9 cellular contexts compared by ENCODE assay signal in the genomic region with DNA sequence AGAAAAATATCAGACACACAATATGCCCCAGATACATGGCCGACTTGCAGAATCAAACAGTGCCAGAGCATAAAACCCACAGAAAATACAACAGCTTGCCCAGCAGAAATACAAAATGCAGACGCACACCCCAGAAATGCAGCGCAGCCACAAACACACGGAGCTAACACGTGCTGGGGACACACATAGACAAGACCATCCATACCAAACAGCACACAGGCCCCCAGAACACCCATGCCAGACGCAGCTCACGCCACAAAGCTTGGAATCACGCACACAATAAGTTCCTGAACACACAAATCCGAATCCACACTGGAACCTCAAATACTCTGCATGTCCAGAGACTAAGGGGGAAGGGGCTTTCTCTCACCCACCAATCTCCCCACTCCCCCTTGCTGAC. TPM values are rescaled to one million over a fixed set of nuclear protein-coding genes. Genes with fewer than 3 reads are reported as not detected.
DNase-seq lines count a peak whose midpoint lies in the region; ATAC-seq, FAIRE-seq and TF ChIP-seq lines count a peak whose summit lies in the region.
"Had no signal": no experiment of that assay in that cellular context is flagged by ENCODE, and none has a peak within 500 bp of the region (broad histone marks: within the 10 kb centered on the region; RNA-seq: fewer than 3 reads in every experiment).

No MANE protein-coding gene starts in this region.

- H3K9me3 Mint-ChIP-seq in activated T-helper 17 cell treated with anti-CD3 and anti-CD28 coated beads, Interleukin-2, amount 50 U/mL, for 72 hours: no peaks in the 10 kb centered on the region

- no peaks in the 10 kb centered on the region for H3K9me3 ChIP-seq in heart left ventricle
- no peaks in the 10 kb centered on the region for H3K9me3 ChIP-seq in right lobe of liver
- no peaks in the 10 kb centered on the region for H3K9me3 ChIP-seq in transverse colon
- no peaks in the 10 kb centered on the region for H3K9me3 ChIP-seq in small intestine (ENCODE audit: control insufficient read depth, low read depth)

- in situ Hi-C loops in transverse colon (cut with MboI; ENCODE audit: low pct_ligation_motif_present in 1 of 4, low pct_unique_long_range_greater_than_20kb in 1 of 4, low sequenced_read_pairs in 3 of 4): loop anchor here in 1 of 4 donors (25.0 kb wide), 1 partner anchor 235 kb away; no protein-coding TSS in a partner anchor

- H3K4me3 ChIP-seq in heart left ventricle (peak overlapping the region in 10 of 12 donors; percentile 18 to 49 (median 44)), right lobe of liver (peak overlapping the region in 1 of 3 donors; percentile 31), transverse colon (peak overlapping the region in 2 of 4 donors; percentile 21 to 35), small intestine (ENCODE audit: low read depth in 1 of 2, low read length in 2 of 2) (peak overlapping the region in 1 of 2 donors; percentile 28)

- TF ChIP-seq POLR2A in heart left ventricle (IDR thresholded peaks at IDR 0.05) (no peak), right lobe of liver (IDR thresholded peaks at IDR 0.05) (no peak), transverse colon (IDR thresholded peaks at IDR 0.05) (no peak)

- 53 to 70% (median 61%) methylated on average over 8 to 9 of the region's 9 CpGs for WGBS in heart left ventricle, 4 donors
- 0% methylated on average over 2 of the region's 9 CpGs for WGBS in right lobe of liver (ENCODE audit: insufficient coverage, low coverage, low lambda C conversion rate, missing lambda C conversion rate)
- WGBS in transverse colon (ENCODE audit: low coverage in 1 of 2), 2 donors: 29% methylated on average over 9 of the region's 9 CpGs; no CpG with 5 or more reads in 1 of the 2 donors
- WGBS in small intestine, 3 donors: 14 to 44% (median 23%) methylated on average over 9 of the region's 9 CpGs

- peak overlapping the region; percentile 94 for H3K4me3 Mint-ChIP-seq in activated T-helper 17 cell treated with anti-CD3 and anti-CD28 coated beads, Interleukin-2, amount 50 U/mL, for 72 hours

- H3K27me3 ChIP-seq in heart left ventricle (no peaks in the 10 kb centered on the region), right lobe of liver (no peaks in the 10 kb centered on the region), transverse colon (peaks cover 20% of the 10 kb centered on the region), small intestine (ENCODE audit: control insufficient read depth in 2 of 2, insufficient read depth in 2 of 2, low read length in 2 of 2) (no peaks in the 10 kb centered on the region)

- no peak for TF ChIP-seq EP300 in transverse colon (IDR thresholded peaks at IDR 0.05; ENCODE audit: low read depth)

- peaks cover 87% of the 10 kb centered on the region for H3K36me3 Mint-ChIP-seq in activated T-helper 17 cell treated with anti-CD3 and anti-CD28 coated beads, Interleukin-2, amount 50 U/mL, for 72 hours (ENCODE audit: low read depth)

- peak overlapping the region; percentile 66 to 95 (median 88) for H3K27ac ChIP-seq in heart left ventricle
- peak overlapping the region; percentile 21 to 75 (median 60) for H3K27ac ChIP-seq in right lobe of liver
- peak overlapping the region; percentile 78 to 89 (median 83) for H3K27ac ChIP-seq in transverse colon
- peak overlapping the region in 1 of 2 donors; percentile 83 for H3K27ac ChIP-seq in small intestine (ENCODE audit: low read depth in 1 of 2, low read length in 1 of 2)

- H3K36me3 ChIP-seq in heart left ventricle (peaks cover 0 to 47% (median 19%) of the 10 kb centered on the region in 9 donors), right lobe of liver (no peaks in the 10 kb centered on the region), transverse colon (no peaks in the 10 kb centered on the region), small intestine (ENCODE audit: control insufficient read depth in 2 of 2, insufficient read depth in 2 of 2, low read length in 2 of 2) (peaks cover 0 to 6% of the 10 kb centered on the region in 2 donors)

- H3K4me1 ChIP-seq in heart left ventricle (peaks cover 4 to 98% (median 68%) of the 10 kb centered on the region in 12 donors), right lobe of liver (peaks cover 0 to 22% (median 5%) of the 10 kb centered on the region in 4 donors), transverse colon (peaks cover 31 to 76% (median 50%) of the 10 kb centered on the region in 4 donors), small intestine (ENCODE audit: control insufficient read depth in 2 of 2, insufficient read depth in 1 of 2, low read depth in 1 of 2, low read length in 1 of 2) (peaks cover 0 to 7% of the 10 kb centered on the region in 2 donors)

- no peak for FAIRE-seq in small intestine (lab: Jason Lieb, UNC)

- no peak for TF ChIP-seq CTCF in heart left ventricle (IDR thresholded peaks at IDR 0.05)
- TF ChIP-seq CTCF in right lobe of liver (IDR thresholded peaks at IDR 0.05): no peak
- TF ChIP-seq CTCF in transverse colon (IDR thresholded peaks at IDR 0.05): no peak

- peaks cover 60% of the 10 kb centered on the region for H3K4me1 Mint-ChIP-seq in activated T-helper 17 cell treated with anti-CD3 and anti-CD28 coated beads, Interleukin-2, amount 50 U/mL, for 72 hours

- no peak for DNase-seq in heart left ventricle
- DNase-seq in cardiac septum (ENCODE audit: low spot score): no peak
- no peak for DNase-seq in right lobe of liver
- DNase-seq in transverse colon: no peak
- DNase-seq in DMS153 (lab: John Stamatoyannopoulos, UW): no peak
- DNase-seq in small intestine: no peak
- DNase-seq: DND-41 had no signal

- H3K27ac Mint-ChIP-seq in activated T-helper 17 cell treated with anti-CD3 and anti-CD28 coated beads, Interleukin-2, amount 50 U/mL, for 72 hours: peak overlapping the region; percentile 89

- intact Hi-C loops in heart left ventricle (cut with DNase I): loop anchor here in 4 of 10 donors (2.0 to 10.0 kb wide), 5 partner anchors 24 to 238 kb away; a partner anchor contains a TSS
- intact Hi-C loops in cardiac septum (cut with DNase I): loop anchor here (2.0 to 5.0 kb wide), 2 partner anchors 26 to 100 kb away; a partner anchor contains a TSS
- intact Hi-C loops in right lobe of liver (cut with DNase I): no loop called here
- intact Hi-C loops in transverse colon (cut with DNase I; ENCODE audit: low total_unique reads): no loop called here

- ATAC-seq in heart left ventricle (no peak), right lobe of liver (no peak), HG03457 (IDR thresholded peaks at IDR 0.05; ENCODE audit: unreplicated experiment) (no peak)
- no peak for ATAC-seq in activated T-helper 17 cell treated with anti-CD3 and anti-CD28 coated beads, Interleukin-2, amount 50 U/mL, for 72 hours (replicated peaks)

- H3K27me3 Mint-ChIP-seq in activated T-helper 17 cell treated with anti-CD3 and anti-CD28 coated beads, Interleukin-2, amount 50 U/mL, for 72 hours: no peaks in the 10 kb centered on the region

RNA-seq across cellular contexts. Expression of a gene that starts 17.1 kb away (rescaled TPM):
- total RNA-seq in heart left ventricle (10 to 100 TPM; 10.0 to 22.2 (median 14.2) TPM), cardiac septum (17.0 TPM), right lobe of liver (1 to 10 TPM; 4.6 to 7.2 (median 6.9) TPM), transverse colon (10 to 100 TPM; 10.1 to 22.4 (median 15.4) TPM)
- polyA plus RNA-seq in heart left ventricle (10 to 100 TPM; 12.8 to 16.0 TPM), small intestine (10 to 100 TPM; 11.1 to 18.0 (median 11.6) TPM)
- 10 to 100 TPM; 35.1 to 40.9 TPM for total RNA-seq in activated T-helper 17 cell treated with anti-CD3 and anti-CD28 coated beads, Interleukin-2, amount 50 U/mL, for 72 hours

RNA-seq across cellular contexts. Expression of a gene that starts 26.6 kb away (rescaled TPM):
- 10 to 100 TPM in 8 of 9 donors, 1 to 10 TPM in 1; 9.4 to 68.8 (median 13.9) TPM for total RNA-seq in heart left ventricle
- polyA plus RNA-seq in heart left ventricle: 10 to 100 TPM; 13.4 to 24.0 TPM
- 26.4 TPM for total RNA-seq in cardiac septum
- 100 to 1,000 TPM; 107 to 158 TPM for total RNA-seq in activated T-helper 17 cell treated with anti-CD3 and anti-CD28 coated beads, Interleukin-2, amount 50 U/mL, for 72 hours
- total RNA-seq in right lobe of liver: 10 to 100 TPM in 2 of 6 experiments, 1 to 10 TPM in 4; 4.9 to 19.1 (median 8.5) TPM
- total RNA-seq in transverse colon: 10 to 100 TPM in 2 of 4 donors, 1 to 10 TPM in 2; 4.4 to 30.3 (median 9.7) TPM
- polyA plus RNA-seq in small intestine: 10 to 100 TPM in 1 of 3 donors, 1 to 10 TPM in 2; 1.1 to 18.8 (median 7.3) TPM

RNA-seq across cellular contexts. Expression of a gene that starts 36.9 kb away (rescaled TPM):
- total RNA-seq in heart left ventricle: 1 to 10 TPM; 2.0 to 5.1 (median 3.3) TPM
- 10 to 100 TPM in 1 of 2 donors, 1 to 10 TPM in 1; 1.9 to 14.6 TPM for polyA plus RNA-seq in heart left ventricle
- total RNA-seq in cardiac septum: 1.9 TPM
- 1 to 10 TPM; 6.7 to 9.5 TPM for total RNA-seq in activated T-helper 17 cell treated with anti-CD3 and anti-CD28 coated beads, Interleukin-2, amount 50 U/mL, for 72 hours
- total RNA-seq in right lobe of liver: 1 to 10 TPM; 1.7 to 4.4 (median 2.6) TPM
- total RNA-seq in transverse colon: 1 to 10 TPM in 2 of 4 donors, not detected in 2; 6.4 to 9.3 TPM
- 1 to 10 TPM; 4.7 to 9.8 (median 6.5) TPM for polyA plus RNA-seq in small intestine

RNA-seq across cellular contexts. Expression of a gene that starts 49.3 kb away (rescaled TPM):
- total RNA-seq in heart left ventricle (1 to 10 TPM; 1.0 to 5.4 (median 2.5) TPM), cardiac septum (2.9 TPM), right lobe of liver (1 to 10 TPM; 1.8 to 4.1 (median 3.0) TPM), transverse colon (10 to 100 TPM in 1 of 4 donors, 1 to 10 TPM in 2, not detected in 1; 4.8 to 11.4 (median 9.4) TPM)
- polyA plus RNA-seq in heart left ventricle (1 to 10 TPM; 2.5 to 6.7 TPM), small intestine (1 to 10 TPM; 1.3 to 7.9 (median 2.4) TPM)
- 10 to 100 TPM in 1 of 2 donors, 1 to 10 TPM in 1; 3.5 to 15.1 TPM for total RNA-seq in activated T-helper 17 cell treated with anti-CD3 and anti-CD28 coated beads, Interleukin-2, amount 50 U/mL, for 72 hours
